In the genomic region with DNA sequence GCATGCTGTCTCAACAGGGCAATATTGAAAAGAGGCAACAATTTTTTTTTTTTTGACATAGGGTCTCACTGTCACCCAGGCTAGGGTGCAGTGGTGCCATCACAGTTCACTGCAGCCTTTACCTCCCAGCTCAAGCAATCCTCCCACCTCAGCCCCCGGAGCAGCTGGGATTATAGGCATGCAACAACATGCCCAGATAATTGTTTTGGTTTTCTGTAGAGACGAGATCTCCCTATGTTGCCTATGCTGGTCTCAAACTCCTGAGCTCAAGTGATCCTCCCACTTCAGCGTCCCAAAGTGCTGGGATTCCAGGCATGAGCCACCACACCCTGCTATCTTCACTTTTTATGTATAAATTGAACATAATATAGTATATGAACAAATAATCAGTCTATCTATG, we compare ENCODE assay signal across 20 cellular contexts.
"Had no signal": no experiment of that assay in that cellular context is flagged by ENCODE, and none has a peak within 500 bp of the region (broad histone marks: within the 10 kb centered on the region; RNA-seq: fewer than 3 reads in every experiment).

No MANE protein-coding gene starts in this region.

- DNase-seq: activated B cell treated with CpG ODN at 0.5 μM for 24 hours; activated CD4-positive, alpha-beta T cell treated with anti-CD3 and anti-CD28 coated beads for 36 hours; activated CD4-positive, alpha-beta T cell treated with anti-CD3 and anti-CD28 coated beads, Interleukin-2, amount 50 U/mL, for 48 hours; activated CD8-positive, alpha-beta memory T cell treated with anti-CD3 and anti-CD28 coated beads, Interleukin-2, amount 50 U/mL, for 48 hours; activated naive CD4-positive, alpha-beta T cell; activated T-cell treated with anti-CD3 and anti-CD28 coated beads, Interleukin-2, amount 50 U/mL, for 4 hours; amniotic stem cell; cerebellar nuclear complex; endodermal cell; kidney; natural killer cell; stimulated activated CD4-positive, alpha-beta T cell treated with anti-CD3 and anti-CD28 coated beads, Interleukin-4, amount 100 ng/mL, for 24 hours; stimulated activated naive CD4-positive, alpha-beta T cell treated with Interleukin-2 at 50 U/mL for 16 hours; T-helper 9 cell had no signal

- H3K4me3 ChIP-seq: coronary artery, prostate gland, thoracic aorta, vagina had no signal

- H3K27me3 ChIP-seq: vagina had no signal

- H3K27ac ChIP-seq: coronary artery, epithelial cell of prostate, prostate gland, thoracic aorta, vagina had no signal

- ATAC-seq: activated CD4-positive, alpha-beta T cell treated with anti-CD3 and anti-CD28 coated beads for 36 hours; activated T-cell treated with anti-CD3 and anti-CD28 coated beads, Interleukin-2, amount 50 U/mL, for 4 hours; left lobe of liver; natural killer cell had no signal

- H3K9me3 ChIP-seq: prostate gland, thoracic aorta, vagina had no signal

- H3K36me3 ChIP-seq: prostate gland, thoracic aorta, vagina had no signal

- H3K4me1 ChIP-seq: prostate gland, vagina had no signal
